Comparison of ENCODE assay signal across 17 cellular contexts in the genomic region with DNA sequence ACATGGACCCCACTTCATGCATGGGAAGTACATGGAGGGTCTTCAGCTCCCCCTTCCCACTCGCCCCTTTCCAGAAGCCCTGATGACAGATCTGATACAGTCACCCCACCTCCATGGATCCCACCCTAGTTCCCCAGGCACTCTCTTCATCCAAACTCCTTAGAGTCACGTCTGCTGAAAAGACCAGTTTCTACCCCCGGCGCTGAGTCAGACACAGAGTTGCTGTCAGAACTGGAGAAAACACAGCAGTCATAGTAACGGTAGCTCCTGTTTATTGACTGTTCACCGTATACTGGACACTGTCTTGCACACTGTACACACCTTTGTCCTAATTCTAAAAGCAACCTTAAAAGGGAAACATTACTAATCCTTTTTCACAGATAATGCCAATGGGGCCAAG. TPM values are rescaled to one million over a fixed set of nuclear protein-coding genes. Genes with fewer than 3 reads are reported as not detected.
DNase-seq lines count a peak whose midpoint lies in the region; ATAC-seq, FAIRE-seq and TF ChIP-seq lines count a peak whose summit lies in the region.
"Had no signal": no experiment of that assay in that cellular context is flagged by ENCODE, and none has a peak within 500 bp of the region (broad histone marks: within the 10 kb centered on the region; RNA-seq: fewer than 3 reads in every experiment).

No MANE protein-coding gene starts in this region.

- peak in 1 of 3 donors; percentile 14 for DNase-seq in CD4-positive, CD25-positive, alpha-beta regulatory T cell
- DNase-seq in M059J (ENCODE audit: low read depth): peak; percentile 77
- peak; percentile 92 for DNase-seq in bronchial epithelial cell (ENCODE audit: low read depth)
- no peak for DNase-seq in KBM-7
- no peak for DNase-seq in stimulated activated CD4-positive, alpha-beta T cell treated with anti-CD3 and anti-CD28 coated beads, Interleukin-12 subunit alpha, Interleukin-12 subunit beta, amount 100 ng/mL, for 4 hours
- DNase-seq in mesothelial cell of epicardium (ENCODE audit: low spot score in 2 of 2, unreplicated experiment in 2 of 2): no peak
- no peak for DNase-seq in NCI-H1417 (lab: John Stamatoyannopoulos, UW)
- DNase-seq: activated naive CD4-positive, alpha-beta T cell treated with anti-CD3 and anti-CD28 coated beads, Interleukin-2, amount 10 ng/mL, durations not matched to agents 7 days and 5 days; DMS 273 treated with DMSO at 0.1 percent for 48 hours; esophagus squamous epithelium; mucosa of descending colon; PC-9; stimulated activated CD4-positive, alpha-beta T cell treated with anti-CD3 and anti-CD28 coated beads, Interleukin-15, amount 100 ng/mL, for 24 hours; T-cell had no signal

- H3K27me3 ChIP-seq in CD4-positive, CD25-positive, alpha-beta regulatory T cell (ENCODE audit: control insufficient read depth, insufficient read depth, low read length): no peaks in the 10 kb centered on the region
- H3K27me3 ChIP-seq in bronchial epithelial cell (ENCODE audit: control insufficient read depth, insufficient read depth, low read length): no peaks in the 10 kb centered on the region
- H3K27me3 ChIP-seq: vagina had no signal

- H3K4me1 ChIP-seq in CD4-positive, CD25-positive, alpha-beta regulatory T cell (ENCODE audit: control insufficient read depth, insufficient read depth, low read length, poor library complexity, severe bottlenecking): peaks cover 7% of the 10 kb centered on the region
- H3K4me1 ChIP-seq: vagina had no signal

- no peaks in the 10 kb centered on the region for H3K27me3 Mint-ChIP-seq in CD4-positive, CD25-positive, alpha-beta regulatory T cell
- H3K27me3 Mint-ChIP-seq in mesothelial cell of epicardium (ENCODE audit: low read depth): peaks cover 5% of the 10 kb centered on the region

- no peak for ATAC-seq in CD4-positive, CD25-positive, alpha-beta regulatory T cell (ENCODE audit: low read depth in 2 of 2)
- ATAC-seq in GM21529 (IDR thresholded peaks at IDR 0.05; ENCODE audit: unreplicated experiment): peak; percentile 83
- ATAC-seq: mucosa of descending colon, T-cell had no signal

- H3K36me3 ChIP-seq in CD4-positive, CD25-positive, alpha-beta regulatory T cell (ENCODE audit: control insufficient read depth, insufficient read depth, low read length): no peaks in the 10 kb centered on the region
- H3K36me3 ChIP-seq in bronchial epithelial cell (ENCODE audit: control insufficient read depth, insufficient read depth, low read length): no peaks in the 10 kb centered on the region
- H3K36me3 ChIP-seq: esophagus squamous epithelium, vagina had no signal

- H3K9me3 Mint-ChIP-seq in CD4-positive, CD25-positive, alpha-beta regulatory T cell: no peaks in the 10 kb centered on the region
- no peaks in the 10 kb centered on the region for H3K9me3 Mint-ChIP-seq in mesothelial cell of epicardium
- H3K9me3 Mint-ChIP-seq: activated naive CD4-positive, alpha-beta T cell treated with anti-CD3 and anti-CD28 coated beads, Interleukin-2, amount 10 ng/mL, durations not matched to agents 7 days and 5 days; T-cell had no signal

- peak overlapping the region in 2 of 4 donors; percentile 24 to 60 for H3K4me3 Mint-ChIP-seq in CD4-positive, CD25-positive, alpha-beta regulatory T cell
- no peak overlapping the region for H3K4me3 Mint-ChIP-seq in mesothelial cell of epicardium
- H3K4me3 Mint-ChIP-seq: activated naive CD4-positive, alpha-beta T cell treated with anti-CD3 and anti-CD28 coated beads, Interleukin-2, amount 10 ng/mL, durations not matched to agents 7 days and 5 days; T-cell had no signal

- no peak overlapping the region for H3K4me3 ChIP-seq in CD4-positive, CD25-positive, alpha-beta regulatory T cell (ENCODE audit: low read depth, low read length)
- no peak overlapping the region for H3K4me3 ChIP-seq in bronchial epithelial cell (ENCODE audit: low read depth, low read length)
- H3K4me3 ChIP-seq: esophagus squamous epithelium, mucosa of descending colon, PC-9, vagina had no signal

- H3K4me1 Mint-ChIP-seq in CD4-positive, CD25-positive, alpha-beta regulatory T cell: peaks cover 0 to 16% (median 9%) of the 10 kb centered on the region in 4 donors
- H3K4me1 Mint-ChIP-seq in mesothelial cell of epicardium: peaks cover 19% of the 10 kb centered on the region
- H3K4me1 Mint-ChIP-seq: activated naive CD4-positive, alpha-beta T cell treated with anti-CD3 and anti-CD28 coated beads, Interleukin-2, amount 10 ng/mL, durations not matched to agents 7 days and 5 days; T-cell had no signal

- H3K27ac ChIP-seq in CD4-positive, CD25-positive, alpha-beta regulatory T cell (ENCODE audit: insufficient read depth, low read length, poor library complexity, severe bottlenecking): no peak overlapping the region
- H3K27ac ChIP-seq: esophagus squamous epithelium, PC-9, vagina had no signal

- in situ Hi-C loops in KBM-7 (cut with MboI; ENCODE audit: low pct_unique_long_range_greater_than_20kb, low sequenced_read_pairs): no loop called here

- peak overlapping the region in 2 of 3 donors; percentile 31 to 47 for H3K27ac Mint-ChIP-seq in CD4-positive, CD25-positive, alpha-beta regulatory T cell
- no peak overlapping the region for H3K27ac Mint-ChIP-seq in mesothelial cell of epicardium
- H3K27ac Mint-ChIP-seq: activated naive CD4-positive, alpha-beta T cell treated with anti-CD3 and anti-CD28 coated beads, Interleukin-2, amount 10 ng/mL, durations not matched to agents 7 days and 5 days; T-cell had no signal

- FAIRE-seq in bronchial epithelial cell (lab: Jason Lieb, UNC): no peak

- no peak for TF ChIP-seq CTCF in bronchial epithelial cell (IDR thresholded peaks at IDR 0.05; ENCODE audit: insufficient read depth, low read length, severe bottlenecking)
- TF ChIP-seq CTCF in mesothelial cell of epicardium (IDR thresholded peaks at IDR 0.05; ENCODE audit: unreplicated experiment): no peak

- no peaks in the 10 kb centered on the region for H3K9me3 ChIP-seq in CD4-positive, CD25-positive, alpha-beta regulatory T cell (ENCODE audit: control insufficient read depth in 2 of 2, low read length in 2 of 2)
- H3K9me3 ChIP-seq: esophagus squamous epithelium, mucosa of descending colon, vagina had no signal

- no peaks in the 10 kb centered on the region for H3K36me3 Mint-ChIP-seq in CD4-positive, CD25-positive, alpha-beta regulatory T cell
- no peaks in the 10 kb centered on the region for H3K36me3 Mint-ChIP-seq in mesothelial cell of epicardium
- H3K36me3 Mint-ChIP-seq: activated naive CD4-positive, alpha-beta T cell treated with anti-CD3 and anti-CD28 coated beads, Interleukin-2, amount 10 ng/mL, durations not matched to agents 7 days and 5 days; T-cell had no signal

RNA-seq across cellular contexts. Expression of a gene that starts 29.1 kb away (rescaled TPM):
- total RNA-seq in CD4-positive, CD25-positive, alpha-beta regulatory T cell: not detected
- polyA plus RNA-seq in CD4-positive, CD25-positive, alpha-beta regulatory T cell: under 1 TPM in 1 of 4 donors, not detected in 3; 0.11 TPM
- 3.3 and 4.3 TPM in 2 replicates for total RNA-seq in M059J (2014; rRNA removed; shearing (Covaris generic))
- total RNA-seq in bronchial epithelial cell (not detected in 2 replicates), mesothelial cell of epicardium (5.5 to 7.5 TPM (median 5.9 TPM) in 3 replicates)
- total RNA-seq: chondrocyte, PC-9, T-cell had no signal

RNA-seq across cellular contexts. Expression of a gene that starts 58.5 kb away (rescaled TPM):
- total RNA-seq in CD4-positive, CD25-positive, alpha-beta regulatory T cell: 0.89 TPM
- polyA plus RNA-seq in CD4-positive, CD25-positive, alpha-beta regulatory T cell: under 1 TPM in 3 of 4 donors, not detected in 1; 0.34 to 0.86 (median 0.49) TPM
- not detected in 2 replicates for total RNA-seq in M059J (2014; rRNA removed; shearing (Covaris generic))
- total RNA-seq in bronchial epithelial cell: 0.26 and 1.8 TPM in 2 replicates
- total RNA-seq in mesothelial cell of epicardium: 2.1 to 2.8 TPM (median 2.4 TPM) in 3 replicates
- total RNA-seq: chondrocyte, PC-9 had no signal

Comparison
In these comparisons a context has a peak if more than half of its experiments do, and no peak if none do; other contexts are left out.
1. DNase-seq: peak in M059J (single experiment) and bronchial epithelial cell (single experiment); none in KBM-7 (single experiment), stimulated activated CD4-positive, alpha-beta T cell treated with anti-CD3 and anti-CD28 coated beads, Interleukin-12 subunit alpha, Interleukin-12 subunit beta, amount 100 ng/mL, for 4 hours (single experiment), mesothelial cell of epicardium (0 of 2) and NCI-H1417 (0 of 3).